Comparison of ENCODE assay signal across 18 cellular contexts in genomic region chr6:24824142-24824755, GRCh38. TPM values are rescaled to one million over a fixed set of nuclear protein-coding genes. Genes with fewer than 3 reads are reported as not detected.
DNase-seq lines count a peak whose midpoint lies in the region; TF ChIP-seq lines count a peak whose summit lies in the region.
"Had no signal": no experiment of that assay in that cellular context is flagged by ENCODE, and none has a peak within 500 bp of the region (broad histone marks: within the 10 kb centered on the region; RNA-seq: fewer than 3 reads in every experiment).

No MANE protein-coding gene starts in this region.

- intact Hi-C loops in activated CD4-positive, alpha-beta T cell treated with anti-CD3 and anti-CD28 coated beads, Interleukin-2, amount 10 ng/mL, durations not matched to agents 24 days and 14 days (cut with micrococcal nuclease) = no loop called here

- H3K4me3 ChIP-seq in skeletal muscle cell (ENCODE audit: low read depth, low read length) (no peak overlapping the region), coronary artery (no peak overlapping the region)
- H3K4me3 ChIP-seq: esophagus muscularis mucosa, K562, prostate gland, suprapubic skin had no signal

- H3K4me1 Mint-ChIP-seq in activated CD4-positive, alpha-beta T cell treated with anti-CD3 and anti-CD28 coated beads, Interleukin-2, amount 10 ng/mL, durations not matched to agents 24 days and 14 days = peaks cover 1% of the 10 kb centered on the region

- H3K27me3 Mint-ChIP-seq in activated CD4-positive, alpha-beta T cell treated with anti-CD3 and anti-CD28 coated beads, Interleukin-2, amount 10 ng/mL, durations not matched to agents 24 days and 14 days = no peaks in the 10 kb centered on the region

- H3K36me3 Mint-ChIP-seq in activated CD4-positive, alpha-beta T cell treated with anti-CD3 and anti-CD28 coated beads, Interleukin-2, amount 10 ng/mL, durations not matched to agents 24 days and 14 days (ENCODE audit: low read depth) = peaks cover 57% of the 10 kb centered on the region

- H3K27ac Mint-ChIP-seq in activated CD4-positive, alpha-beta T cell treated with anti-CD3 and anti-CD28 coated beads, Interleukin-2, amount 10 ng/mL, durations not matched to agents 24 days and 14 days = peak overlapping the region; percentile 49
- H3K27ac Mint-ChIP-seq: HFFc6 had no signal

- no peaks in the 10 kb centered on the region for H3K9me3 Mint-ChIP-seq in activated CD4-positive, alpha-beta T cell treated with anti-CD3 and anti-CD28 coated beads, Interleukin-2, amount 10 ng/mL, durations not matched to agents 24 days and 14 days
- H3K9me3 Mint-ChIP-seq: HFFc6 had no signal

- no peak for DNase-seq in activated CD4-positive, alpha-beta T cell treated with anti-CD3 and anti-CD28 coated beads, Interleukin-2, amount 10 ng/mL, durations not matched to agents 24 days and 14 days
- DNase-seq in activated CD4-positive, alpha-beta T cell treated with anti-CD3 and anti-CD28 coated beads for 4 hours = no peak
- DNase-seq in NCI-H524 (lab: John Stamatoyannopoulos, UW) = peak; percentile 48 to 87
- peak; percentile 27 for DNase-seq in fibroblast of gingiva (ENCODE audit: low read depth)
- peak; percentile 63 for DNase-seq in skeletal muscle cell (ENCODE audit: low read depth)
- DNase-seq in coronary artery (ENCODE audit: low spot score) = no peak
- DNase-seq in COLO829 (ENCODE audit: low spot score) = no peak
- no peak for DNase-seq in NCI-H187 treated with DMSO at 0.1 percent for 48 hours (lab: John Stamatoyannopoulos, UW)
- DNase-seq: ACHN, COR-L47, HFFc6, left cardiac atrium, NCI-H510A treated with DMSO at 0.1 percent for 48 hours had no signal

- no peak overlapping the region for H3K27ac ChIP-seq in coronary artery
- H3K27ac ChIP-seq: esophagus muscularis mucosa, prostate gland, suprapubic skin had no signal

- no peak for TF ChIP-seq CTCF in coronary artery (IDR thresholded peaks at IDR 0.05)

- H3K4me3 Mint-ChIP-seq in activated CD4-positive, alpha-beta T cell treated with anti-CD3 and anti-CD28 coated beads, Interleukin-2, amount 10 ng/mL, durations not matched to agents 24 days and 14 days = no peak overlapping the region
- H3K4me3 Mint-ChIP-seq: HFFc6 had no signal

RNA-seq across cellular contexts. Expression of gene ARMH2, which starts 25.5 kb away (rescaled TPM):
- total RNA-seq in activated CD4-positive, alpha-beta T cell treated with anti-CD3 and anti-CD28 coated beads, Interleukin-2, amount 10 ng/mL, durations not matched to agents 24 days and 14 days = 0.30 and 0.31 TPM in 2 replicates
- total RNA-seq: esophagus muscularis mucosa, HFFc6, K562, left cardiac atrium, prostate gland, RPMI7951, suprapubic skin had no signal

RNA-seq across cellular contexts. Expression of gene GMNN, which starts 49.5 kb away (rescaled TPM):
- 71.0 and 76.8 TPM in 2 replicates for total RNA-seq in activated CD4-positive, alpha-beta T cell treated with anti-CD3 and anti-CD28 coated beads, Interleukin-2, amount 10 ng/mL, durations not matched to agents 24 days and 14 days

Comparison
In these comparisons a context has a peak if more than half of its experiments do, and no peak if none do; other contexts are left out.
1. DNase-seq: peak in NCI-H524 (2 of 2), fibroblast of gingiva (single experiment) and skeletal muscle cell (single experiment); none in activated CD4-positive, alpha-beta T cell treated with anti-CD3 and anti-CD28 coated beads, Interleukin-2, amount 10 ng/mL, durations not matched to agents 24 days and 14 days (single experiment), activated CD4-positive, alpha-beta T cell treated with anti-CD3 and anti-CD28 coated beads for 4 hours (0 of 2), coronary artery (single experiment), COLO829 (single experiment) and NCI-H187 treated with DMSO at 0.1 percent for 48 hours (single experiment).